8 cellular contexts compared by ENCODE assay signal in the genomic region with DNA sequence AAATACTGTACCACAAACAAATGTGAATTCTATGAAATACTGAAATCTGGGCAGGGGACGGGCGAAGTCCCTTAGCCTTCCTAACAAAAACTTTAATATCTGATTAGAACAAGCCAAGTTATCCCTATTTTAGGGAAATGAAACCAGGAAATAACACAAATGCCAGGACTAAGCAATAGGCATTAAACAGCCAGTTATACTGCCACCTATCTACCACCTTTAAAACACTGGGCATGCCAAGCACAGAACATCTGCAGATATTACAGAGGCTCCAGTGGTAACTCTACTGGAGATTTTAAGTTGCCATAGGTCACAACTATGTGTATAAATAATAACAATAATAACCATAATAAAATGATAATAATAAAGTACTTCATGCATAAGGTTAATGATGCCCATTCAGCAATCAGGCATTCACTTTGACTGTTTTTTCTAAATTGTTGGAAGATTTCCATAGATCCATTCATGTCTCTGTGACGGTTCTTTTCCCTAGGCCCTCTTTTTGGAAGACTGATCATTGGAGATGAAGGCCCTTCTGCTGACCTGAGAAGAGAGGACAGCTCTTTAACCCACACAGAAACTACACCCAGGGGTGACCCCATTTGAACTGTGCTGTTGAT.
DNase-seq lines count a peak whose midpoint lies in the region; ATAC-seq and TF ChIP-seq lines count a peak whose summit lies in the region.

No MANE protein-coding gene starts in this region.

- no peak overlapping the region for H3K4me3 Mint-ChIP-seq in activated T-helper 17 cell treated with anti-CD3 and anti-CD28 coated beads, Interleukin-2, amount 50 U/mL, for 72 hours
- no peak overlapping the region for H3K4me3 Mint-ChIP-seq in activated naive CD8-positive, alpha-beta T cell treated with anti-CD3 and anti-CD28 coated beads, Interleukin-2, amount 50 U/mL, for 24 hours

- no peaks in the 10 kb centered on the region for H3K4me1 ChIP-seq in OCI-LY3 (ENCODE audit: low read length)

- no peak overlapping the region for H3K4me3 ChIP-seq in OCI-LY3 (ENCODE audit: low read length)

- DNase-seq in A172 (ENCODE audit: low spot score) (peak; percentile 12), globus pallidus (ENCODE audit: low spot score) (peak; percentile 62)
- no peak for DNase-seq in activated naive CD8-positive, alpha-beta T cell treated with anti-CD3 and anti-CD28 coated beads, Interleukin-2, amount 50 U/mL, for 24 hours
- DNase-seq in stimulated activated CD4-positive, alpha-beta T cell treated with anti-CD3 and anti-CD28 coated beads, Interleukin-1b, Interleukin-23, amount 100 ng/mL, for 48 hours: no peak

- H3K79me2 ChIP-seq in OCI-LY3 (ENCODE audit: low read length): no peaks in the 10 kb centered on the region

- 0 out of 2 replicates have a peak, but pooled peaks have one; percentile 22 for TF ChIP-seq CTCF in GM12874 (IDR thresholded peaks at IDR 0.05; ENCODE audit: insufficient read depth, low read depth, low read length)
- TF ChIP-seq CTCF in OCI-LY3 (IDR thresholded peaks at IDR 0.05; ENCODE audit: low read depth, low read length): peak; percentile 68

- no peak overlapping the region for H3K9ac ChIP-seq in OCI-LY3 (ENCODE audit: low read length)

- no peaks in the 10 kb centered on the region for H4K20me1 ChIP-seq in OCI-LY3 (ENCODE audit: insufficient read depth, low read length)

- H3K4me2 ChIP-seq in OCI-LY3 (ENCODE audit: low read length): no peak overlapping the region

- no peaks in the 10 kb centered on the region for H3K36me3 ChIP-seq in OCI-LY3 (replicated peaks; ENCODE audit: low read depth, low read length)

- no peak overlapping the region for H3K27ac ChIP-seq in OCI-LY3 (ENCODE audit: low read length)

- 0 out of 2 replicates have a peak, but pooled peaks cover 2% of the 10 kb centered on the region for H3K27me3 ChIP-seq in OCI-LY3 (ENCODE audit: low read depth, low read length)

- H3K4me1 Mint-ChIP-seq in activated T-helper 17 cell treated with anti-CD3 and anti-CD28 coated beads, Interleukin-2, amount 50 U/mL, for 72 hours: no peaks in the 10 kb centered on the region
- H3K4me1 Mint-ChIP-seq in activated naive CD8-positive, alpha-beta T cell treated with anti-CD3 and anti-CD28 coated beads, Interleukin-2, amount 50 U/mL, for 24 hours: no peaks in the 10 kb centered on the region

- no peak for ATAC-seq in activated T-helper 17 cell treated with anti-CD3 and anti-CD28 coated beads, Interleukin-2, amount 50 U/mL, for 72 hours (replicated peaks)
- no peak for ATAC-seq in GM21447 (IDR thresholded peaks at IDR 0.05; ENCODE audit: unreplicated experiment)
- ATAC-seq in activated naive CD8-positive, alpha-beta T cell treated with anti-CD3 and anti-CD28 coated beads, Interleukin-2, amount 50 U/mL, for 24 hours: no peak

- H3K9me3 Mint-ChIP-seq in activated T-helper 17 cell treated with anti-CD3 and anti-CD28 coated beads, Interleukin-2, amount 50 U/mL, for 72 hours: no peaks in the 10 kb centered on the region
- H3K9me3 Mint-ChIP-seq in activated naive CD8-positive, alpha-beta T cell treated with anti-CD3 and anti-CD28 coated beads, Interleukin-2, amount 50 U/mL, for 24 hours: no peaks in the 10 kb centered on the region

- no peaks in the 10 kb centered on the region for H3K36me3 Mint-ChIP-seq in activated T-helper 17 cell treated with anti-CD3 and anti-CD28 coated beads, Interleukin-2, amount 50 U/mL, for 72 hours (ENCODE audit: low read depth)
- H3K36me3 Mint-ChIP-seq in activated naive CD8-positive, alpha-beta T cell treated with anti-CD3 and anti-CD28 coated beads, Interleukin-2, amount 50 U/mL, for 24 hours (ENCODE audit: low read depth): no peaks in the 10 kb centered on the region

- H3K27ac Mint-ChIP-seq in activated T-helper 17 cell treated with anti-CD3 and anti-CD28 coated beads, Interleukin-2, amount 50 U/mL, for 72 hours: no peak overlapping the region
- no peak overlapping the region for H3K27ac Mint-ChIP-seq in activated naive CD8-positive, alpha-beta T cell treated with anti-CD3 and anti-CD28 coated beads, Interleukin-2, amount 50 U/mL, for 24 hours

- no peaks in the 10 kb centered on the region for H3K27me3 Mint-ChIP-seq in activated T-helper 17 cell treated with anti-CD3 and anti-CD28 coated beads, Interleukin-2, amount 50 U/mL, for 72 hours
- H3K27me3 Mint-ChIP-seq in activated naive CD8-positive, alpha-beta T cell treated with anti-CD3 and anti-CD28 coated beads, Interleukin-2, amount 50 U/mL, for 24 hours: no peaks in the 10 kb centered on the region

- no peak overlapping the region for H2AFZ ChIP-seq in OCI-LY3 (ENCODE audit: low read depth, low read length)

- H3K9me3 ChIP-seq in OCI-LY3 (ENCODE audit: insufficient read depth, low read length): no peaks in the 10 kb centered on the region

Comparison
In these comparisons a context has a peak if more than half of its experiments do, and no peak if none do; other contexts are left out.
1. DNase-seq: peak in A172 (single experiment) and globus pallidus (single experiment); none in activated naive CD8-positive, alpha-beta T cell treated with anti-CD3 and anti-CD28 coated beads, Interleukin-2, amount 50 U/mL, for 24 hours (single experiment) and stimulated activated CD4-positive, alpha-beta T cell treated with anti-CD3 and anti-CD28 coated beads, Interleukin-1b, Interleukin-23, amount 100 ng/mL, for 48 hours (single experiment).